In genomic region chr20:41247523-41248370, GRCh38 we compare ENCODE assay signal across 11 cellular contexts.
A peak's percentile ranks its signal among the peaks of the same experiment; 100 is the strongest.
DNase-seq lines count a peak whose midpoint lies in the region; ATAC-seq and TF ChIP-seq lines count a peak whose summit lies in the region.
"Had no signal": no experiment of that assay in that cellular context is flagged by ENCODE, and none has a peak within 500 bp of the region (broad histone marks: within the 10 kb centered on the region; RNA-seq: fewer than 3 reads in every experiment).

No MANE protein-coding gene starts in this region.

- TF ChIP-seq EP300 in gastroesophageal sphincter (IDR thresholded peaks at IDR 0.05) = no peak

- H3K4me1 Mint-ChIP-seq in WTC11 = peaks cover 5% of the 10 kb centered on the region; the same call in 1 of the 2 replicates

- peak overlapping the region; percentile 94 for H3K27ac ChIP-seq in left ventricle myocardium inferior (replicated peaks)
- peak overlapping the region; percentile 92 to 100 (median 96) for H3K27ac ChIP-seq in gastroesophageal sphincter
- peak overlapping the region; percentile 75 to 79 for H3K27ac ChIP-seq in prostate gland
- H3K27ac ChIP-seq in vagina = peak overlapping the region; percentile 98
- H3K27ac ChIP-seq in A673 (ENCODE audit: low read depth, low read length, poor library complexity, severe bottlenecking) = no peak overlapping the region
- H3K27ac ChIP-seq: foreskin keratinocyte had no signal

- no peaks in the 10 kb centered on the region for H3K9me3 Mint-ChIP-seq in WTC11

- H3K27me3 ChIP-seq in left ventricle myocardium inferior (ENCODE audit: low read depth) (no peaks in the 10 kb centered on the region), gastroesophageal sphincter (no peaks in the 10 kb centered on the region), prostate gland (replicated peaks; ENCODE audit: insufficient read depth) (no peaks in the 10 kb centered on the region), vagina (no peaks in the 10 kb centered on the region), A673 (replicated peaks; ENCODE audit: insufficient read depth, low read depth, low read length, poor library complexity) (no peaks in the 10 kb centered on the region)
- H3K27me3 ChIP-seq: foreskin keratinocyte had no signal

- no peaks in the 10 kb centered on the region for H3K36me3 ChIP-seq in left ventricle myocardium inferior
- H3K36me3 ChIP-seq in gastroesophageal sphincter = no peaks in the 10 kb centered on the region
- H3K36me3 ChIP-seq in prostate gland = no peaks in the 10 kb centered on the region
- no peaks in the 10 kb centered on the region for H3K36me3 ChIP-seq in vagina
- H3K36me3 ChIP-seq in A673 (ENCODE audit: insufficient read depth, low read length, poor library complexity, severe bottlenecking) = no peaks in the 10 kb centered on the region

- POLR2A ChIA-PET in A673 (lab: Charles Lee; ENCODE audit: low non-redundant PET) = no interaction called here
- POLR2A ChIA-PET in WTC11 (lab: Charles Lee) = no interaction called here

- CTCF ChIA-PET in A673 (lab: Charles Lee) = interaction anchor here (0.6 kb wide), 1 partner anchor 257 kb away, joined by 3 read pairs; no protein-coding TSS in a partner anchor
- CTCF ChIA-PET in WTC11 (lab: Charles Lee) = interaction anchor here (1.2 to 1.8 kb wide), 3 partner anchors 75 to 93 kb away, joined by 4 to 5 read pairs (median 5); partner anchors contain the start of gene LPIN3

- no peaks in the 10 kb centered on the region for H3K9me3 ChIP-seq in left ventricle myocardium inferior (replicated peaks)
- H3K9me3 ChIP-seq in gastroesophageal sphincter = no peaks in the 10 kb centered on the region
- no peaks in the 10 kb centered on the region for H3K9me3 ChIP-seq in prostate gland
- H3K9me3 ChIP-seq in vagina = no peaks in the 10 kb centered on the region
- H3K9me3 ChIP-seq in A673 (ENCODE audit: low read depth, low read length, poor library complexity, severe bottlenecking) = no peaks in the 10 kb centered on the region

- DNase-seq in left ventricle myocardium inferior (no peak), left ventricle myocardium superior (no peak), prostate gland (ENCODE audit: low spot score) (no peak), vagina (ENCODE audit: extremely low spot score in 2 of 2) (no peak), NCI-H2171 treated with DMSO at 0.1 percent for 48 hours (lab: John Stamatoyannopoulos, UW) (no peak), A673 (ENCODE audit: low spot score) (no peak), WTC11 (ENCODE audit: low spot score) (no peak)
- DNase-seq: DMS53, foreskin keratinocyte, NCI-H1436 had no signal

- H3K4me1 ChIP-seq in left ventricle myocardium inferior (peaks cover 76% of the 10 kb centered on the region), gastroesophageal sphincter (peaks cover 55 to 93% (median 73%) of the 10 kb centered on the region in 3 donors), prostate gland (replicated peaks) (peaks cover 3% of the 10 kb centered on the region), vagina (peaks cover 70% of the 10 kb centered on the region), A673 (ENCODE audit: insufficient read depth, low read length, poor library complexity, severe bottlenecking) (peaks cover 10% of the 10 kb centered on the region)

- intact Hi-C loops in left ventricle myocardium inferior (cut with micrococcal nuclease) (no loop called here), left ventricle myocardium superior (cut with micrococcal nuclease) (no loop called here), prostate gland (cut with DNase I) (loop anchor here (2.0 to 5.0 kb wide), 3 partner anchors 69 to 90 kb away; partner anchors contain the start of gene ZHX3), vagina (cut with DNase I) (loop anchor here (5.0 kb wide), 2 partner anchors 70 to 90 kb away; partner anchors contain the start of gene ZHX3), A673 (cut with micrococcal nuclease; ENCODE audit: unreplicated experiment) (no loop called here)

- TF ChIP-seq CTCF in left ventricle myocardium inferior (IDR thresholded peaks at IDR 0.05; ENCODE audit: borderline replicate concordance) = no peak
- TF ChIP-seq CTCF in gastroesophageal sphincter (IDR thresholded peaks at IDR 0.05) = no peak
- TF ChIP-seq CTCF in prostate gland (IDR thresholded peaks at IDR 0.05) = no peak
- no peak for TF ChIP-seq CTCF in vagina (IDR thresholded peaks at IDR 0.05)
- no peak for TF ChIP-seq CTCF in A673 (conservative IDR thresholded peaks at IDR 0.05; ENCODE audit: low read depth, low read length)
- TF ChIP-seq CTCF in WTC11 (IDR thresholded peaks at IDR 0.05) = no peak

- no TSS peak for BruUV-seq in A673 (replicated peaks; lab: Mats Ljungman, UMichigan)

- H3K27ac Mint-ChIP-seq in WTC11 = no peak overlapping the region

- WGBS in gastroesophageal sphincter (ENCODE audit: low coverage in 1 of 2), 2 donors = 37 to 47% methylated on average over 7 of the region's 7 CpGs
- 45% methylated on average over 7 of the region's 7 CpGs for WGBS in prostate gland

- H3K4me3 ChIP-seq in left ventricle myocardium inferior (peak overlapping the region; percentile 8), gastroesophageal sphincter (peak overlapping the region in 1 of 2 donors; percentile 3), prostate gland (no peak overlapping the region), vagina (no peak overlapping the region), A673 (ENCODE audit: low read depth, low read length, poor library complexity, severe bottlenecking) (no peak overlapping the region)

- peaks cover 54% of the 10 kb centered on the region for H3K27me3 Mint-ChIP-seq in WTC11 (ENCODE audit: low read depth)

- ATAC-seq in left ventricle myocardium superior = no peak
- ATAC-seq in gastroesophageal sphincter = peak; percentile 2
- no peak for ATAC-seq in WTC11
- ATAC-seq: foreskin keratinocyte had no signal

- no peak overlapping the region for H3K4me3 Mint-ChIP-seq in WTC11

- H3K36me3 Mint-ChIP-seq in WTC11 = no peaks in the 10 kb centered on the region

- TF ChIP-seq POLR2A in gastroesophageal sphincter (IDR thresholded peaks at IDR 0.05) = no peak
- no peak for TF ChIP-seq POLR2A in prostate gland (IDR thresholded peaks at IDR 0.05)
- TF ChIP-seq POLR2A in vagina (IDR thresholded peaks at IDR 0.05) = no peak

TF ChIP-seq in WTC11, 78 proteins besides CTCF, POLR2A, EP300 and RAD21:
- TF ChIP-seq FOXP1 (CRISPR knock-in tag; IDR thresholded peaks at IDR 0.05; ENCODE audit: borderline replicate concordance) (no peak), ESRRA (CRISPR knock-in tag; IDR thresholded peaks at IDR 0.05; ENCODE audit: borderline replicate concordance) (no peak), NFATC4 (CRISPR knock-in tag; IDR thresholded peaks at IDR 0.05) (no peak), NR1H2 (CRISPR knock-in tag; IDR thresholded peaks at IDR 0.05) (no peak), SMAD4 (CRISPR knock-in tag; IDR thresholded peaks at IDR 0.05) (no peak), EMX1 (CRISPR knock-in tag; IDR thresholded peaks at IDR 0.05) (no peak), TP53 (CRISPR knock-in tag; IDR thresholded peaks at IDR 0.05) (no peak), SOX15 (CRISPR knock-in tag; IDR thresholded peaks at IDR 0.05) (no peak), ZNF219 (CRISPR knock-in tag; IDR thresholded peaks at IDR 0.05; ENCODE audit: borderline replicate concordance) (no peak)
- TF ChIP-seq, protein P1, sequence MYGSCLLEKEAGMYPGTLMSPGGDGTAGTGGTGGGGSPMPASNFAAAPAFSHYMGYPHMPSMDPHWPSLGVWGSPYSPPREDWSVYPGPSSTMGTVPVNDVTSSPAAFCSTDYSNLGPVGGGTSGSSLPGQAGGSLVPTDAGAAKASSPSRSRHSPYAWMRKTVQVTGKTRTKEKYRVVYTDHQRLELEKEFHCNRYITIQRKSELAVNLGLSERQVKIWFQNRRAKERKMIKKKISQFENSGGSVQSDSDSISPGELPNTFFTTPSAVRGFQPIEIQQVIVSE (CRISPR knock-in tag; IDR thresholded peaks at IDR 0.05; ENCODE audit: borderline replicate concordance) = no peak
- TF ChIP-seq, protein P2, sequence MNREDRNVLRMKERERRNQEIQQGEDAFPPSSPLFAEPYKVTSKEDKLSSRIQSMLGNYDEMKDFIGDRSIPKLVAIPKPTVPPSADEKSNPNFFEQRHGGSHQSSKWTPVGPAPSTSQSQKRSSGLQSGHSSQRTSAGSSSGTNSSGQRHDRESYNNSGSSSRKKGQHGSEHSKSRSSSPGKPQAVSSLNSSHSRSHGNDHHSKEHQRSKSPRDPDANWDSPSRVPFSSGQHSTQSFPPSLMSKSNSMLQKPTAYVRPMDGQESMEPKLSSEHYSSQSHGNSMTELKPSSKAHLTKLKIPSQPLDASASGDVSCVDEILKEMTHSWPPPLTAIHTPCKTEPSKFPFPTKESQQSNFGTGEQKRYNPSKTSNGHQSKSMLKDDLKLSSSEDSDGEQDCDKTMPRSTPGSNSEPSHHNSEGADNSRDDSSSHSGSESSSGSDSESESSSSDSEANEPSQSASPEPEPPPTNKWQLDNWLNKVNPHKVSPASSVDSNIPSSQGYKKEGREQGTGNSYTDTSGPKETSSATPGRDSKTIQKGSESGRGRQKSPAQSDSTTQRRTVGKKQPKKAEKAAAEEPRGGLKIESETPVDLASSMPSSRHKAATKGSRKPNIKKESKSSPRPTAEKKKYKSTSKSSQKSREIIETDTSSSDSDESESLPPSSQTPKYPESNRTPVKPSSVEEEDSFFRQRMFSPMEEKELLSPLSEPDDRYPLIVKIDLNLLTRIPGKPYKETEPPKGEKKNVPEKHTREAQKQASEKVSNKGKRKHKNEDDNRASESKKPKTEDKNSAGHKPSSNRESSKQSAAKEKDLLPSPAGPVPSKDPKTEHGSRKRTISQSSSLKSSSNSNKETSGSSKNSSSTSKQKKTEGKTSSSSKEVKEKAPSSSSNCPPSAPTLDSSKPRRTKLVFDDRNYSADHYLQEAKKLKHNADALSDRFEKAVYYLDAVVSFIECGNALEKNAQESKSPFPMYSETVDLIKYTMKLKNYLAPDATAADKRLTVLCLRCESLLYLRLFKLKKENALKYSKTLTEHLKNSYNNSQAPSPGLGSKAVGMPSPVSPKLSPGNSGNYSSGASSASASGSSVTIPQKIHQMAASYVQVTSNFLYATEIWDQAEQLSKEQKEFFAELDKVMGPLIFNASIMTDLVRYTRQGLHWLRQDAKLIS (CRISPR knock-in tag; IDR thresholded peaks at IDR 0.05; ENCODE audit: borderline replicate concordance) = no peak

Comparison
In these comparisons a context has a peak if more than half of its experiments do, and no peak if none do; other contexts are left out.
1. intact Hi-C loops: an anchor here in prostate gland (2.0 to 5.0 kb wide) and vagina (5.0 kb wide); none called in left ventricle myocardium inferior, left ventricle myocardium superior and A673.